8 cellular contexts compared by ENCODE assay signal in the genomic region with DNA sequence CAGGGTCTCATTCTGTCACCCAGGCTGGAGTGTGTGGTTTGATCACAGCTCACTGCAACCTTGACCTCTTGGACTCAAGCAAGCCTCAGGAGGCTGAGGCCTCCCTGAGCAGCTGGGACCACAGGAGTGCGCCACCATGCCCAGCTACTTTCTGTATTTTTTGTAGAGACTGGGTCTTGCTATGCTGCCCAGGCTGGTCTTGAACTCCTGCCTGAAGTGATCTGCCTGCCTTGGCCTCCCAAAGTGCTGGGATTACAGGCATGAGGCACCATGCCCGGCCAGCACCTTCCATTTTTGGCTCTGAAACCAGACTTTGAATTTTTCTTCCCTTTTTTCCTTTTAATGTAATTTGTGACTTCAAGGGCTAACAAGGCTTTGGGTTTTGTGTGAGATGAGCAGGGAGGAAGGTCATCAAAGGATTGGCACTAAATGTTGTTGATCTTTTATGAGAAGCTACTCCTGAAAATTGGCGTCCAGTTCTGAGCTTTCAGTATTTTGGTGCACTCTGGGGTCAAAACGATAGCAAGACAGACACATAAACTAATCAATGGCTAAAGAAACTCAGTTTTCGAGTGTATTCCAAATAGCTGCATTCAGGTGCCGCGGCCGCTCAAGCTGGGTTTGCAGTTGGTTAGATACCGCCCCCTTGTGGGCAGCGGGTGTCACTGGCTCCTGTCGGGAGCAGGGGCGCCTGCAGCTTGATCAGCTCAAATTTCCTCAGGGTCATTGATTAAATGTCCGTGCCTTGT. TPM values are rescaled to one million over a fixed set of nuclear protein-coding genes. Genes with fewer than 3 reads are reported as not detected.
DNase-seq lines count a peak whose midpoint lies in the region; FAIRE-seq and TF ChIP-seq lines count a peak whose summit lies in the region.

No MANE protein-coding gene starts in this region.

- no peak overlapping the region for H3K27ac ChIP-seq in astrocyte (ENCODE audit: low read depth, low read length)
- H3K27ac ChIP-seq in hepatocyte = no peak overlapping the region
- no peak overlapping the region for H3K27ac ChIP-seq in skeletal muscle tissue (ENCODE audit: low read depth, low read length)

- no peaks in the 10 kb centered on the region; the same call in none of the 2 replicates for H3K27me3 ChIP-seq in GM06990 (replicated peaks; ENCODE audit: control insufficient read depth, insufficient read depth, low read length)
- H3K27me3 ChIP-seq in astrocyte (ENCODE audit: insufficient read depth, low read length) = no peaks in the 10 kb centered on the region
- H3K27me3 ChIP-seq in hepatocyte = no peaks in the 10 kb centered on the region
- peaks cover 0 to 8% (median 0%) of the 10 kb centered on the region in 3 donors for H3K27me3 ChIP-seq in skeletal muscle tissue (ENCODE audit: control insufficient read depth in 3 of 3, insufficient read depth in 3 of 3, low read length in 3 of 3)

- H4K20me1 ChIP-seq in astrocyte (ENCODE audit: insufficient read depth, low read length) (no peaks in the 10 kb centered on the region), hepatocyte (ENCODE audit: insufficient read depth, poor library complexity, severe bottlenecking) (no peaks in the 10 kb centered on the region)

- H3K4me3 Mint-ChIP-seq in HFFc6 = peak overlapping the region; percentile 52
- H3K4me3 Mint-ChIP-seq in astrocyte (ENCODE audit: unreplicated experiment) = no peak overlapping the region

- FAIRE-seq in astrocyte (lab: Jason Lieb, UNC) = peak; percentile 58

- no peaks in the 10 kb centered on the region for H3K79me2 ChIP-seq in astrocyte (ENCODE audit: insufficient read depth, low read length)
- H3K79me2 ChIP-seq in hepatocyte = no peaks in the 10 kb centered on the region

- H3K4me2 ChIP-seq in astrocyte (ENCODE audit: low read length) (peak overlapping the region; percentile 64), hepatocyte (peak overlapping the region; percentile 40)

- no peak overlapping the region for H3K4me3 ChIP-seq in GM06990 (replicated peaks; ENCODE audit: low read depth, low read length)
- no peak overlapping the region for H3K4me3 ChIP-seq in astrocyte (ENCODE audit: insufficient read depth, low read depth, low read length)
- no peak overlapping the region for H3K4me3 ChIP-seq in hepatocyte
- peak overlapping the region in 2 of 3 donors; percentile 33 to 51 for H3K4me3 ChIP-seq in skeletal muscle tissue (ENCODE audit: low read length in 3 of 3)

- H3K4me1 Mint-ChIP-seq in HFFc6 (ENCODE audit: low read depth) (peaks cover 50% of the 10 kb centered on the region), astrocyte (ENCODE audit: low read depth, unreplicated experiment) (peaks cover 17% of the 10 kb centered on the region)

- TF ChIP-seq CTCF in GM06990 (IDR thresholded peaks at IDR 0.05; ENCODE audit: insufficient read depth, low read length, poor library complexity, severe bottlenecking) (peak; percentile 98), HFFc6 (IDR thresholded peaks at IDR 0.05) (peak; percentile 99), astrocyte (IDR thresholded peaks at IDR 0.05; ENCODE audit: insufficient read depth, low read depth, low read length) (peak; percentile 96), hepatocyte (IDR thresholded peaks at IDR 0.05; ENCODE audit: poor library complexity) (peak; percentile 97)

- no peaks in the 10 kb centered on the region for H3K9me2 ChIP-seq in hepatocyte (replicated peaks; ENCODE audit: insufficient read depth)

- H2AFZ ChIP-seq in astrocyte (ENCODE audit: low read depth, low read length) (peak overlapping the region; percentile 19), hepatocyte (peak overlapping the region; percentile 46)

- H3K27ac Mint-ChIP-seq in HFFc6 = no peak overlapping the region
- no peak overlapping the region for H3K27ac Mint-ChIP-seq in astrocyte (ENCODE audit: unreplicated experiment)

- H3K4me1 ChIP-seq in astrocyte (ENCODE audit: insufficient read depth, low read length) (peaks cover 3% of the 10 kb centered on the region), hepatocyte (ENCODE audit: insufficient read depth) (no peaks in the 10 kb centered on the region), skeletal muscle tissue (ENCODE audit: control insufficient read depth in 3 of 3, insufficient read depth in 3 of 3, low read length in 3 of 3) (peaks cover 0 to 4% (median 2%) of the 10 kb centered on the region in 3 donors)

- WGBS in hepatocyte (ENCODE audit: low lambda C conversion rate, missing lambda C conversion rate) = 13% methylated on average over 13 of the region's 13 CpGs

- H3K9me3 Mint-ChIP-seq in HFFc6 (no peaks in the 10 kb centered on the region), astrocyte (ENCODE audit: unreplicated experiment) (peaks cover 2% of the 10 kb centered on the region)

- H3K36me3 ChIP-seq in GM06990 (ENCODE audit: control insufficient read depth, insufficient read depth, low read length) (no peaks in the 10 kb centered on the region), astrocyte (ENCODE audit: insufficient read depth, low read length) (no peaks in the 10 kb centered on the region), hepatocyte (replicated peaks; ENCODE audit: insufficient read depth, low read depth) (no peaks in the 10 kb centered on the region), skeletal muscle tissue (ENCODE audit: control insufficient read depth in 3 of 3, insufficient read depth in 3 of 3, low read length in 3 of 3) (no peaks in the 10 kb centered on the region)

- H3K27me3 Mint-ChIP-seq in HFFc6 (ENCODE audit: insufficient read depth) (no peaks in the 10 kb centered on the region; the same call in 1 of the 2 replicates), astrocyte (ENCODE audit: low read depth, unreplicated experiment) (no peaks in the 10 kb centered on the region)

- no peak overlapping the region for H3K9ac ChIP-seq in astrocyte (ENCODE audit: low read length)
- H3K9ac ChIP-seq in skeletal muscle tissue (ENCODE audit: low read depth in 1 of 3, low read length in 3 of 3) = peak overlapping the region in 1 of 3 donors; percentile 24

- H3K9me3 ChIP-seq in astrocyte (ENCODE audit: insufficient read depth, low read depth, low read length) (no peaks in the 10 kb centered on the region), hepatocyte (ENCODE audit: low read depth) (no peaks in the 10 kb centered on the region), skeletal muscle tissue (ENCODE audit: control insufficient read depth in 3 of 3, low read length in 3 of 3) (no peaks in the 10 kb centered on the region)

- DNase-seq in GM06990 (ENCODE audit: extremely low read depth, insufficient read length) (peak; percentile 68), HFFc6 (peak; percentile 65), NCI-H1417 treated with DMSO at 0.1 percent for 48 hours (lab: John Stamatoyannopoulos, UW) (peak; percentile 55), T1000 (lab: John Stamatoyannopoulos, UW) (peak; percentile 55), astrocyte (ENCODE audit: low read depth) (peak; percentile 30), hepatocyte (ENCODE audit: low spot score) (peak; percentile 90), OCI-M2 (lab: John Stamatoyannopoulos, UW; ENCODE audit: unreplicated experiment) (no peak)

- no peaks in the 10 kb centered on the region for H3K36me3 Mint-ChIP-seq in HFFc6 (ENCODE audit: low read depth)
- H3K36me3 Mint-ChIP-seq in astrocyte (ENCODE audit: low read depth, unreplicated experiment) = no peaks in the 10 kb centered on the region

RNA-seq across cellular contexts. Expression of a gene that starts 51.9 kb away (rescaled TPM):
- total RNA-seq in HFFc6 (2021; fragmentation: NEBNext Ultra II Directional; extraction: Animal tissue kit (Norgen Biotek cat#: 25700)) = 100 to 1,000 TPM; 126 to 201 (median 138) TPM
- 16.0 and 26.5 TPM in 2 replicates for total RNA-seq in astrocyte
- total RNA-seq in hepatocyte = 59.4 and 75.1 TPM in 2 replicates
- polyA plus RNA-seq in hepatocyte = 23.3 and 27.1 TPM in 2 replicates
- 8.9 TPM for total RNA-seq in skeletal muscle tissue

Comparison
In these comparisons a context has a peak if more than half of its experiments do, and no peak if none do; other contexts are left out.
1. H3K4me3 ChIP-seq: peak in skeletal muscle tissue (2 of 3); none in GM06990 (single experiment), astrocyte (single experiment) and hepatocyte (single experiment).
2. Peak in every context shown above with its lines, with median percentiles within 50 percentile points of each other: CTCF ChIP-seq.